ENCODE assay signal across 11 cellular contexts in genomic region chr1:155015527-155016230, GRCh38. TPM values are rescaled to one million over a fixed set of nuclear protein-coding genes. Genes with fewer than 3 reads are reported as not detected.
DNase-seq lines count a peak whose midpoint lies in the region; ATAC-seq and TF ChIP-seq lines count a peak whose summit lies in the region.
"Had no signal": no experiment of that assay in that cellular context is flagged by ENCODE, and none has a peak within 500 bp of the region (broad histone marks: within the 10 kb centered on the region; RNA-seq: fewer than 3 reads in every experiment).

No MANE protein-coding gene starts in this region.

- peaks cover 41% of the 10 kb centered on the region for H3K36me3 Mint-ChIP-seq in activated naive CD4-positive, alpha-beta T cell treated with anti-CD3 and anti-CD28 coated beads for 36 hours (ENCODE audit: low read depth)
- H3K36me3 Mint-ChIP-seq in WTC11, result peaks cover 8% of the 10 kb centered on the region; the same call in 1 of the 2 replicates

- H3K4me3 ChIP-seq in lower lobe of right lung (no peak overlapping the region), uterus (no peak overlapping the region)

- peak; percentile 18 for DNase-seq in activated naive CD4-positive, alpha-beta T cell treated with anti-CD3 and anti-CD28 coated beads for 36 hours
- no peak for DNase-seq in activated naive CD4-positive, alpha-beta T cell treated with anti-CD3 and anti-CD28 coated beads, Interleukin-2, amount 50 U/mL, for 16 hours
- no peak for DNase-seq in WTC11 (ENCODE audit: low spot score)
- no peak for DNase-seq in lower lobe of right lung
- DNase-seq in substantia nigra (lab: John Stamatoyannopoulos, UW), result no peak
- DNase-seq in uterus, result no peak
- no peak for DNase-seq in HPDE6-E6E7 (ENCODE audit: extremely low spot score)
- DNase-seq: GF-D8, hippocampal formation had no signal

- POLR2A ChIA-PET in WTC11 (lab: Charles Lee), result interaction anchor here (1.6 to 3.5 kb wide), 3 partner anchors 13 to 43 kb away, joined by 4 to 28 read pairs (median 22); partner anchors contain the start of gene ZBTB7B

- H3K4me1 Mint-ChIP-seq in activated naive CD4-positive, alpha-beta T cell treated with anti-CD3 and anti-CD28 coated beads for 36 hours (ENCODE audit: low read depth), result peaks cover 78% of the 10 kb centered on the region
- H3K4me1 Mint-ChIP-seq in WTC11, result peaks cover 49% of the 10 kb centered on the region

- H3K9me3 ChIP-seq in lower lobe of right lung, result no peaks in the 10 kb centered on the region
- H3K9me3 ChIP-seq in uterus, result no peaks in the 10 kb centered on the region

- peak overlapping the region; percentile 40 for H3K4me3 Mint-ChIP-seq in activated naive CD4-positive, alpha-beta T cell treated with anti-CD3 and anti-CD28 coated beads for 36 hours
- H3K4me3 Mint-ChIP-seq in WTC11, result no peak overlapping the region

- H3K27me3 ChIP-seq in lower lobe of right lung (ENCODE audit: low read depth) (no peaks in the 10 kb centered on the region), uterus (no peaks in the 10 kb centered on the region)

- H3K27me3 Mint-ChIP-seq in activated naive CD4-positive, alpha-beta T cell treated with anti-CD3 and anti-CD28 coated beads for 36 hours (ENCODE audit: low read depth), result no peaks in the 10 kb centered on the region
- H3K27me3 Mint-ChIP-seq in WTC11 (ENCODE audit: low read depth), result peaks cover 4% of the 10 kb centered on the region; the same call in 1 of the 2 replicates

- H3K27ac ChIP-seq in lower lobe of right lung, result peak overlapping the region; percentile 18
- H3K27ac ChIP-seq in substantia nigra (ENCODE audit: low read depth, low read length, poor library complexity, severe bottlenecking), result peak overlapping the region; percentile 11
- peak overlapping the region in 1 of 2 donors; percentile 94 for H3K27ac ChIP-seq in uterus

- H3K27ac Mint-ChIP-seq in activated naive CD4-positive, alpha-beta T cell treated with anti-CD3 and anti-CD28 coated beads for 36 hours, result peak overlapping the region; percentile 85
- H3K27ac Mint-ChIP-seq in WTC11, result 0 out of 2 replicates have a peak overlapping the region, but pooled peaks have one; percentile 41

- TF ChIP-seq POLR2A in uterus (IDR thresholded peaks at IDR 0.05), result no peak

- TF ChIP-seq CTCF in WTC11 (IDR thresholded peaks at IDR 0.05), result no peak
- TF ChIP-seq CTCF in lower lobe of right lung (IDR thresholded peaks at IDR 0.05), result no peak
- no peak for TF ChIP-seq CTCF in uterus (IDR thresholded peaks at IDR 0.05)

- no peak for ATAC-seq in WTC11
- no peak for ATAC-seq in lower lobe of right lung
- no peak for ATAC-seq in HG02970 (IDR thresholded peaks at IDR 0.05; ENCODE audit: low FRiP score, unreplicated experiment)

- CTCF ChIA-PET in activated naive CD4-positive, alpha-beta T cell treated with anti-CD3 and anti-CD28 coated beads for 36 hours (lab: Charles Lee), result interaction anchor here (1.2 to 4.1 kb wide), 13 partner anchors 8 to 69 kb away, joined by 3 to 37 read pairs (median 4); partner anchors contain the start of genes ADAM15, FLAD1 and ZBTB7B
- CTCF ChIA-PET in WTC11 (lab: Charles Lee), result interaction anchor here (0.6 to 6.8 kb wide), 12 partner anchors 8 to 157 kb away, joined by 3 to 79 read pairs (median 17); partner anchors contain the start of genes ADAM15, EFNA3, EFNA4 and KRTCAP2

- peaks cover 79% of the 10 kb centered on the region for H3K4me1 ChIP-seq in lower lobe of right lung
- peaks cover 0 to 19% of the 10 kb centered on the region in 2 donors for H3K4me1 ChIP-seq in uterus

- H3K36me3 ChIP-seq in lower lobe of right lung (peaks cover 34% of the 10 kb centered on the region), uterus (no peaks in the 10 kb centered on the region)

- no peaks in the 10 kb centered on the region for H3K9me3 Mint-ChIP-seq in activated naive CD4-positive, alpha-beta T cell treated with anti-CD3 and anti-CD28 coated beads for 36 hours
- no peaks in the 10 kb centered on the region for H3K9me3 Mint-ChIP-seq in WTC11

- intact Hi-C loops in activated naive CD4-positive, alpha-beta T cell treated with anti-CD3 and anti-CD28 coated beads for 36 hours (cut with micrococcal nuclease), result loop anchor here (2.0 kb wide), 2 partner anchors 35 to 69 kb away; partner anchors contain the start of gene ADAM15
- intact Hi-C loops in lower lobe of right lung (cut with DNase I) (no loop called here), uterus (cut with DNase I; ENCODE audit: low total_unique reads) (no loop called here)

TF ChIP-seq in WTC11, 78 proteins besides CTCF, POLR2A, EP300 and RAD21:
- TF ChIP-seq FOXP1 (CRISPR knock-in tag; IDR thresholded peaks at IDR 0.05; ENCODE audit: borderline replicate concordance), result 0 out of 2 replicates have a peak, but pooled peaks have one; percentile 15
- no peak for TF ChIP-seq SOX15 (CRISPR knock-in tag; IDR thresholded peaks at IDR 0.05)
- no peak for TF ChIP-seq ELF4 (CRISPR knock-in tag; IDR thresholded peaks at IDR 0.05; ENCODE audit: low read depth)
- no peak for TF ChIP-seq HMGA2 (CRISPR knock-in tag; IDR thresholded peaks at IDR 0.05)
- no peak for TF ChIP-seq GTF2I (CRISPR knock-in tag; conservative IDR thresholded peaks at IDR 0.05)
- TF ChIP-seq RELA (CRISPR knock-in tag; IDR thresholded peaks at IDR 0.05; ENCODE audit: borderline replicate concordance), result no peak
- TF ChIP-seq ESRRA (CRISPR knock-in tag; IDR thresholded peaks at IDR 0.05; ENCODE audit: borderline replicate concordance), result no peak

RNA-seq across cellular contexts. Expression of gene ZBTB7B, which starts 13.1 kb away (rescaled TPM):
- total RNA-seq in activated naive CD4-positive, alpha-beta T cell treated with anti-CD3 and anti-CD28 coated beads for 36 hours, result 100 to 1,000 TPM in 1 of 2 experiments, 10 to 100 TPM in 1; 90.6 to 101 TPM
- total RNA-seq in WTC11 (2021) (29.8 to 32.1 TPM (median 31.5 TPM) in 3 replicates), lower lobe of right lung (72.0 TPM), uterus (10 to 100 TPM in 2 of 4 donors, 1 to 10 TPM in 2; 3.8 to 53.4 (median 11.9) TPM)

RNA-seq across cellular contexts. Expression of gene DCST2, which starts 17.9 kb away (rescaled TPM):
- 1 to 10 TPM; 1.1 to 1.5 TPM for total RNA-seq in activated naive CD4-positive, alpha-beta T cell treated with anti-CD3 and anti-CD28 coated beads for 36 hours
- 0.83 to 1.8 TPM (median 1.6 TPM) in 3 replicates for total RNA-seq in WTC11 (2021)
- total RNA-seq in lower lobe of right lung, result 1.4 TPM
- total RNA-seq in uterus, result 1 to 10 TPM in 1 of 4 donors, under 1 TPM in 1, not detected in 2; 0.07 to 1.6 TPM

RNA-seq across cellular contexts. Expression of gene DCST1, which starts 17.9 kb away (rescaled TPM):
- total RNA-seq in activated naive CD4-positive, alpha-beta T cell treated with anti-CD3 and anti-CD28 coated beads for 36 hours, result not detected
- total RNA-seq in WTC11 (2021) (0.15 TPM in 1 of 3 replicates, not detected in the others), lower lobe of right lung (not detected), uterus (1 to 10 TPM in 2 of 4 donors, not detected in 2; 1.1 to 3.5 TPM)
- total RNA-seq: mucosa of gallbladder had no signal

RNA-seq across cellular contexts. Expression of gene LENEP, which starts 22.3 kb away (rescaled TPM):
- under 1 TPM; 0.36 to 0.99 TPM for total RNA-seq in activated naive CD4-positive, alpha-beta T cell treated with anti-CD3 and anti-CD28 coated beads for 36 hours
- total RNA-seq in WTC11 (2021), result 0.48 to 1.2 TPM in 2 of 3 replicates, not detected in the other
- total RNA-seq in lower lobe of right lung, result not detected
- total RNA-seq in uterus, result under 1 TPM in 1 of 4 donors, not detected in 3; 0.83 TPM
- total RNA-seq: mucosa of gallbladder had no signal

RNA-seq across cellular contexts. Expression of gene FLAD1, which starts 32.5 kb away (rescaled TPM):
- total RNA-seq in activated naive CD4-positive, alpha-beta T cell treated with anti-CD3 and anti-CD28 coated beads for 36 hours, result 10 to 100 TPM; 27.2 to 30.0 TPM
- total RNA-seq in WTC11 (2021) (71.1 to 88.3 TPM (median 71.2 TPM) in 3 replicates), lower lobe of right lung (31.9 TPM), uterus (10 to 100 TPM; 12.6 to 33.8 (median 20.7) TPM)
